ENCODE assay signal across 14 cellular contexts in genomic region chr4:95761441-95761840, GRCh38.
DNase-seq lines count a peak whose midpoint lies in the region; ATAC-seq and TF ChIP-seq lines count a peak whose summit lies in the region.
"Had no signal": no experiment of that assay in that cellular context is flagged by ENCODE, and none has a peak within 500 bp of the region (broad histone marks: within the 10 kb centered on the region; RNA-seq: fewer than 3 reads in every experiment).

No MANE protein-coding gene starts in this region.

- H3K4me1 ChIP-seq in MM.1S (ENCODE audit: low read length): no peaks in the 10 kb centered on the region
- H3K4me1 ChIP-seq: ascending aorta, tibial nerve had no signal

- H3K9me3 Mint-ChIP-seq in mesothelial cell of epicardium: peaks cover 20% of the 10 kb centered on the region

- H3K36me3 ChIP-seq in MM.1S (replicated peaks; ENCODE audit: insufficient read depth, low read length): no peaks in the 10 kb centered on the region
- H3K36me3 ChIP-seq: ascending aorta, tibial nerve had no signal

- no peaks in the 10 kb centered on the region for H3K27me3 Mint-ChIP-seq in mesothelial cell of epicardium (ENCODE audit: low read depth)
- H3K27me3 Mint-ChIP-seq: activated CD4-positive, alpha-beta T cell treated with anti-CD3 and anti-CD28 coated beads, Interleukin-2, amount 10 ng/mL, durations not matched to agents 7 days and 5 days had no signal

- H3K36me3 Mint-ChIP-seq in mesothelial cell of epicardium: peaks cover 2% of the 10 kb centered on the region

- no peaks in the 10 kb centered on the region for H3K79me2 ChIP-seq in MM.1S (ENCODE audit: low read length)

- TF ChIP-seq CTCF in astrocyte of the spinal cord (IDR thresholded peaks at IDR 0.05; ENCODE audit: low read depth, low read length) (no peak), mesothelial cell of epicardium (IDR thresholded peaks at IDR 0.05; ENCODE audit: unreplicated experiment) (no peak), MM.1S (IDR thresholded peaks at IDR 0.05; ENCODE audit: low read length) (no peak)

- no peaks in the 10 kb centered on the region for H4K20me1 ChIP-seq in MM.1S (ENCODE audit: insufficient read depth, low read length)

- no peak overlapping the region for H3K27ac ChIP-seq in MM.1S (ENCODE audit: low read length)
- H3K27ac ChIP-seq: ascending aorta, tibial nerve had no signal

- no peak for ATAC-seq in HG03469 (IDR thresholded peaks at IDR 0.05; ENCODE audit: unreplicated experiment)
- ATAC-seq: activated T-cell treated with anti-CD3 and anti-CD28 coated beads, Interleukin-2, amount 50 U/mL, for 72 hours; T-helper 17 cell had no signal

- H3K4me3 Mint-ChIP-seq in mesothelial cell of epicardium: no peak overlapping the region
- H3K4me3 Mint-ChIP-seq: activated CD4-positive, alpha-beta T cell treated with anti-CD3 and anti-CD28 coated beads, Interleukin-2, amount 10 ng/mL, durations not matched to agents 7 days and 5 days; activated T-cell treated with anti-CD3 and anti-CD28 coated beads, Interleukin-2, amount 50 U/mL, for 72 hours; T-helper 17 cell had no signal

- peaks cover 16% of the 10 kb centered on the region for H3K4me1 Mint-ChIP-seq in mesothelial cell of epicardium
- H3K4me1 Mint-ChIP-seq: activated CD4-positive, alpha-beta T cell treated with anti-CD3 and anti-CD28 coated beads, Interleukin-2, amount 10 ng/mL, durations not matched to agents 7 days and 5 days; T-helper 17 cell had no signal

- no peak overlapping the region for H3K9ac ChIP-seq in MM.1S (ENCODE audit: low read length)

- no peaks in the 10 kb centered on the region for H3F3A ChIP-seq in MM.1S (ENCODE audit: insufficient read depth, low read length)

- DNase-seq in A172 (ENCODE audit: low spot score): peak; percentile 76
- DNase-seq in NCI-H69 (lab: John Stamatoyannopoulos, UW): peak; percentile 8
- DNase-seq in astrocyte of the spinal cord (ENCODE audit: low read depth, low spot score): peak; percentile 48
- peak; percentile 47 for DNase-seq in glomerular visceral epithelial cell (ENCODE audit: extremely low spot score)
- DNase-seq in NCI-H1417 treated with DMSO at 0.1 percent for 48 hours (lab: John Stamatoyannopoulos, UW): no peak
- DNase-seq in mesothelial cell of epicardium (ENCODE audit: low spot score in 2 of 2, unreplicated experiment in 2 of 2): no peak
- no peak for DNase-seq in MM.1S
- DNase-seq: activated CD4-positive, alpha-beta T cell treated with anti-CD3 and anti-CD28 coated beads, Interleukin-2, amount 10 ng/mL, durations not matched to agents 7 days and 5 days; activated T-cell treated with anti-CD3 and anti-CD28 coated beads, Interleukin-2, amount 50 U/mL, for 72 hours; stimulated activated CD4-positive, alpha-beta T cell treated with anti-CD3 and anti-CD28 coated beads, Interleukin-2, amount 100 ng/mL, for 24 hours; T-helper 17 cell had no signal

- H3K4me3 ChIP-seq in astrocyte of the spinal cord (ENCODE audit: low read depth, low read length): no peak overlapping the region
- H3K4me3 ChIP-seq in MM.1S (ENCODE audit: low read length): no peak overlapping the region
- H3K4me3 ChIP-seq: ascending aorta, tibial nerve had no signal

- H3K9me3 ChIP-seq in MM.1S (replicated peaks; ENCODE audit: insufficient read depth, low read length): no peaks in the 10 kb centered on the region
- H3K9me3 ChIP-seq: ascending aorta had no signal

- no peaks in the 10 kb centered on the region for H3K9me2 ChIP-seq in MM.1S (replicated peaks; ENCODE audit: insufficient read depth, low read length)

- in situ Hi-C loops in astrocyte of the spinal cord (cut with HindIII; ENCODE audit: low sequenced_read_pairs): no loop called here

- no peaks in the 10 kb centered on the region for H3K27me3 ChIP-seq in MM.1S (replicated peaks; ENCODE audit: insufficient read depth, low read length)
- H3K27me3 ChIP-seq: ascending aorta, tibial nerve had no signal

- H3K4me2 ChIP-seq in MM.1S (ENCODE audit: low read depth, low read length): no peak overlapping the region

- H2AFZ ChIP-seq in MM.1S (ENCODE audit: low read length): no peak overlapping the region

- no peak overlapping the region for H3K27ac Mint-ChIP-seq in mesothelial cell of epicardium
- H3K27ac Mint-ChIP-seq: activated CD4-positive, alpha-beta T cell treated with anti-CD3 and anti-CD28 coated beads, Interleukin-2, amount 10 ng/mL, durations not matched to agents 7 days and 5 days; activated T-cell treated with anti-CD3 and anti-CD28 coated beads, Interleukin-2, amount 50 U/mL, for 72 hours; T-helper 17 cell had no signal

Comparison
In these comparisons a context has a peak if more than half of its experiments do, and no peak if none do; other contexts are left out.
1. DNase-seq: peak in A172 (single experiment), NCI-H69 (single experiment), astrocyte of the spinal cord (single experiment) and glomerular visceral epithelial cell (single experiment); none in NCI-H1417 treated with DMSO at 0.1 percent for 48 hours (single experiment), mesothelial cell of epicardium (0 of 2) and MM.1S (single experiment).